In the genomic region with DNA sequence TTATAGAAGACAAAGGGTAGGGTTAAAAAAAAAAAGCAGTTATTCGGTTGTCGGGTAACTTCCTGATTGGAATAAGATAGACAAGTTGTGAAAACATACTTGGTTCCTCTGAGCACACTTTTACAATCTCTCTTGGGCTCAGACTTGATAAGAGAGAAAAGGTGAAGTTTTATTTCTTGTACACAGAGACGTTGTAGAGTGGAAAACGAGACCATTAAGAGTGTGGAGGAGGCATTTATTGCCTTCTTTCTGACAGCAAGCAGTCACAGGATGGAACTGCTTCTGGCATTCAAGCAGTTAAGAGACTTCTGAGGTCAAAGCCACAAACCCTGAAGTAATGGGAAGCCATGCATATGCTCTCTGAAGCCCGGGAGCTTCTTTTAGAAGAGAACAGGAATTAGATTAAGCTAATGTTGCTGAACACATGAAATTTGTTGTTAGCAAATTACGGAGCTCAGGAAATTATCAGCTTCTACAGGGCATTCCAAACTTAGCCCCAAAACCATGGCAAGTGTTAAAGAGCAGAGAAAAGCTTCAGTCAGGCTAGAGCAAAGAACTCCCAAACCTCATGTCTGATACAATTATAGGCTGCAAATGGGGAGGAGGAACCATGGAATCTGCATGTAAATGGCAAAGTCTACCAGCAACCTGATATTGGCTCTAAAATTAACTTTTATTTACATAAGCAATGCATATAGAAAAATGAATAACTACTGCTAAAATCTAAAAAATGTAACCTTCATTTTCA, we compare ENCODE assay signal across 1 cellular context.
A peak's percentile ranks its signal among the peaks of the same experiment; 100 is the strongest.
TF ChIP-seq lines count a peak whose summit lies in the region.

No MANE protein-coding gene starts in this region.

TF ChIP-seq in K562, 482 proteins besides CTCF, POLR2A, EP300 and RAD21 (continued from another document):
- TF ChIP-seq, protein P1, sequence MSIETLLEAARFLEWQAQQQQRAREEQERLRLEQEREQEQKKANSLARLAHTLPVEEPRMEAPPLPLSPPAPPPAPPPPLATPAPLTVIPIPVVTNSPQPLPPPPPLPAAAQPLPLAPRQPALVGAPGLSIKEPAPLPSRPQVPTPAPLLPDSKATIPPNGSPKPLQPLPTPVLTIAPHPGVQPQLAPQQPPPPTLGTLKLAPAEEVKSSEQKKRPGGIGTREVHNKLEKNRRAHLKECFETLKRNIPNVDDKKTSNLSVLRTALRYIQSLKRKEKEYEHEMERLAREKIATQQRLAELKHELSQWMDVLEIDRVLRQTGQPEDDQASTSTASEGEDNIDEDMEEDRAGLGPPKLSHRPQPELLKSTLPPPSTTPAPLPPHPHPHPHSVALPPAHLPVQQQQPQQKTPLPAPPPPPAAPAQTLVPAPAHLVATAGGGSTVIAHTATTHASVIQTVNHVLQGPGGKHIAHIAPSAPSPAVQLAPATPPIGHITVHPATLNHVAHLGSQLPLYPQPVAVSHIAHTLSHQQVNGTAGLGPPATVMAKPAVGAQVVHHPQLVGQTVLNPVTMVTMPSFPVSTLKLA (conservative IDR thresholded peaks at IDR 0.05): no peak
- TF ChIP-seq ETV1 (tag; conservative IDR thresholded peaks at IDR 0.05; ENCODE audit: low read depth): no peak
- TF ChIP-seq, protein P2, sequence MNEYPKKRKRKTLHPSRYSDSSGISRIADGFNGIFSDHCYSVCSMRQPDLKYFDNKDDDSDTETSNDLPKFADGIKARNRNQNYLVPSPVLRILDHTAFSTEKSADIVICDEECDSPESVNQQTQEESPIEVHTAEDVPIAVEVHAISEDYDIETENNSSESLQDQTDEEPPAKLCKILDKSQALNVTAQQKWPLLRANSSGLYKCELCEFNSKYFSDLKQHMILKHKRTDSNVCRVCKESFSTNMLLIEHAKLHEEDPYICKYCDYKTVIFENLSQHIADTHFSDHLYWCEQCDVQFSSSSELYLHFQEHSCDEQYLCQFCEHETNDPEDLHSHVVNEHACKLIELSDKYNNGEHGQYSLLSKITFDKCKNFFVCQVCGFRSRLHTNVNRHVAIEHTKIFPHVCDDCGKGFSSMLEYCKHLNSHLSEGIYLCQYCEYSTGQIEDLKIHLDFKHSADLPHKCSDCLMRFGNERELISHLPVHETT (CRISPR knock-in tag; conservative IDR thresholded peaks at IDR 0.05 in 1 of 2, IDR thresholded peaks at IDR 0.05 in 1 of 2): 0 out of 4 replicates have a peak, but pooled peaks of 1 of the 2 experiments have one; percentile 45
- TF ChIP-seq MXI1 (IDR thresholded peaks at IDR 0.05; ENCODE audit: low read depth, low read length): no peak
- no peak for TF ChIP-seq FOXA1 (IDR thresholded peaks at IDR 0.05; ENCODE audit: borderline replicate concordance)
- TF ChIP-seq MYNN (IDR thresholded peaks at IDR 0.05): no peak
- no peak for TF ChIP-seq MYNN (CRISPR knock-in tag; IDR thresholded peaks at IDR 0.05)
- TF ChIP-seq, protein P3, sequence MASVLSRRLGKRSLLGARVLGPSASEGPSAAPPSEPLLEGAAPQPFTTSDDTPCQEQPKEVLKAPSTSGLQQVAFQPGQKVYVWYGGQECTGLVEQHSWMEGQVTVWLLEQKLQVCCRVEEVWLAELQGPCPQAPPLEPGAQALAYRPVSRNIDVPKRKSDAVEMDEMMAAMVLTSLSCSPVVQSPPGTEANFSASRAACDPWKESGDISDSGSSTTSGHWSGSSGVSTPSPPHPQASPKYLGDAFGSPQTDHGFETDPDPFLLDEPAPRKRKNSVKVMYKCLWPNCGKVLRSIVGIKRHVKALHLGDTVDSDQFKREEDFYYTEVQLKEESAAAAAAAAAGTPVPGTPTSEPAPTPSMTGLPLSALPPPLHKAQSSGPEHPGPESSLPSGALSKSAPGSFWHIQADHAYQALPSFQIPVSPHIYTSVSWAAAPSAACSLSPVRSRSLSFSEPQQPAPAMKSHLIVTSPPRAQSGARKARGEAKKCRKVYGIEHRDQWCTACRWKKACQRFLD (CRISPR knock-in tag; IDR thresholded peaks at IDR 0.05): peak; percentile 39; the same call in 1 of the 2 replicates
- no peak for TF ChIP-seq MCM2 (IDR thresholded peaks at IDR 0.05; ENCODE audit: low read depth)
- 0 out of 2 replicates have a peak, but pooled peaks have one; percentile 25 for TF ChIP-seq LEF1 (IDR thresholded peaks at IDR 0.05)
- TF ChIP-seq CREM (IDR thresholded peaks at IDR 0.05; ENCODE audit: low read depth): 0 out of 2 replicates have a peak, but pooled peaks have one; percentile 5
- 0 out of 2 replicates have a peak, but pooled peaks have one; percentile 22 for TF ChIP-seq NFRKB (IDR thresholded peaks at IDR 0.05; ENCODE audit: low read depth)
- no peak for TF ChIP-seq ZNF778 (CRISPR knock-in tag; IDR thresholded peaks at IDR 0.05)
- TF ChIP-seq FOSL1 (tag; conservative IDR thresholded peaks at IDR 0.05): no peak
- TF ChIP-seq, protein P4, sequence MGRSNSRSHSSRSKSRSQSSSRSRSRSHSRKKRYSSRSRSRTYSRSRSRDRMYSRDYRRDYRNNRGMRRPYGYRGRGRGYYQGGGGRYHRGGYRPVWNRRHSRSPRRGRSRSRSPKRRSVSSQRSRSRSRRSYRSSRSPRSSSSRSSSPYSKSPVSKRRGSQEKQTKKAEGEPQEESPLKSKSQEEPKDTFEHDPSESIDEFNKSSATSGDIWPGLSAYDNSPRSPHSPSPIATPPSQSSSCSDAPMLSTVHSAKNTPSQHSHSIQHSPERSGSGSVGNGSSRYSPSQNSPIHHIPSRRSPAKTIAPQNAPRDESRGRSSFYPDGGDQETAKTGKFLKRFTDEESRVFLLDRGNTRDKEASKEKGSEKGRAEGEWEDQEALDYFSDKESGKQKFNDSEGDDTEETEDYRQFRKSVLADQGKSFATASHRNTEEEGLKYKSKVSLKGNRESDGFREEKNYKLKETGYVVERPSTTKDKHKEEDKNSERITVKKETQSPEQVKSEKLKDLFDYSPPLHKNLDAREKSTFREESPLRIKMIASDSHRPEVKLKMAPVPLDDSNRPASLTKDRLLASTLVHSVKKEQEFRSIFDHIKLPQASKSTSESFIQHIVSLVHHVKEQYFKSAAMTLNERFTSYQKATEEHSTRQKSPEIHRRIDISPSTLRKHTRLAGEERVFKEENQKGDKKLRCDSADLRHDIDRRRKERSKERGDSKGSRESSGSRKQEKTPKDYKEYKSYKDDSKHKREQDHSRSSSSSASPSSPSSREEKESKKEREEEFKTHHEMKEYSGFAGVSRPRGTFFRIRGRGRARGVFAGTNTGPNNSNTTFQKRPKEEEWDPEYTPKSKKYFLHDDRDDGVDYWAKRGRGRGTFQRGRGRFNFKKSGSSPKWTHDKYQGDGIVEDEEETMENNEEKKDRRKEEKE (IDR thresholded peaks at IDR 0.05; ENCODE audit: borderline replicate concordance in 1 of 2, control insufficient read depth in 1 of 2, low read depth in 2 of 2, low read length in 1 of 2): no peak
- no peak for TF ChIP-seq ASH1L (IDR thresholded peaks at IDR 0.05; ENCODE audit: borderline replicate concordance, low read depth, partially characterized antibody)
- peak; percentile 21; the same call in 1 of the 2 replicates for TF ChIP-seq L3MBTL2 (IDR thresholded peaks at IDR 0.05)
- TF ChIP-seq ARID1B (IDR thresholded peaks at IDR 0.05): no peak
- TF ChIP-seq, protein P5, sequence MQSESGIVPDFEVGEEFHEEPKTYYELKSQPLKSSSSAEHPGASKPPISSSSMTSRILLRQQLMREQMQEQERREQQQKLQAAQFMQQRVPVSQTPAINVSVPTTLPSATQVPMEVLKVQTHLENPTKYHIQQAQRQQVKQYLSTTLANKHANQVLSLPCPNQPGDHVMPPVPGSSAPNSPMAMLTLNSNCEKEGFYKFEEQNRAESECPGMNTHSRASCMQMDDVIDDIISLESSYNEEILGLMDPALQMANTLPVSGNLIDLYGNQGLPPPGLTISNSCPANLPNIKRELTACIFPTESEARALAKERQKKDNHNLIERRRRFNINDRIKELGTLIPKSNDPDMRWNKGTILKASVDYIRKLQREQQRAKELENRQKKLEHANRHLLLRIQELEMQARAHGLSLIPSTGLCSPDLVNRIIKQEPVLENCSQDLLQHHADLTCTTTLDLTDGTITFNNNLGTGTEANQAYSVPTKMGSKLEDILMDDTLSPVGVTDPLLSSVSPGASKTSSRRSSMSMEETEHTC (IDR thresholded peaks at IDR 0.05): no peak
